Comparison of ENCODE assay signal across 38 cellular contexts in genomic region chr2:9892236-9892635, GRCh38.
"Had no signal": no experiment of that assay in that cellular context is flagged by ENCODE, and none has a peak within 500 bp of the region (broad histone marks: within the 10 kb centered on the region; RNA-seq: fewer than 3 reads in every experiment).

No MANE protein-coding gene starts in this region.

- H3K27me3 Mint-ChIP-seq: activated B cell treated with CpG ODN at 0.5 μM for 24 hours; activated CD4-positive, alpha-beta memory T cell treated with anti-CD3 and anti-CD28 coated beads for 36 hours; activated CD4-positive, alpha-beta T cell treated with anti-CD3 and anti-CD28 coated beads, Interleukin-2, amount 10 ng/mL, durations not matched to agents 24 days and 14 days; activated CD8-positive, alpha-beta T cell treated with anti-CD3 and anti-CD28 coated beads for 36 hours; activated naive CD8-positive, alpha-beta T cell; activated naive CD8-positive, alpha-beta T cell treated with anti-CD3 and anti-CD28 coated beads, Interleukin-2, amount 10 ng/mL, durations not matched to agents 7 days and 5 days; activated naive CD8-positive, alpha-beta T cell treated with anti-CD3 and anti-CD28 coated beads, Interleukin-2, amount 50 U/mL, for 24 hours; activated T-helper 17 cell treated with anti-CD3 and anti-CD28 coated beads, Interleukin-2, amount 50 U/mL, for 72 hours; brain; central memory CD8-positive, alpha-beta T cell had no signal

- H3K4me3 ChIP-seq: ascending aorta, cardiac muscle cell had no signal

- FAIRE-seq: bronchial epithelial cell had no signal

- ATAC-seq: activated CD8-positive, alpha-beta T cell treated with anti-CD3 and anti-CD28 coated beads for 36 hours; activated naive CD8-positive, alpha-beta T cell treated with anti-CD3 and anti-CD28 coated beads, Interleukin-2, amount 50 U/mL, for 24 hours; activated T-cell treated with anti-CD3 and anti-CD28 coated beads, Interleukin-2, amount 50 U/mL, for 4 hours; activated T-cell treated with anti-CD3 and anti-CD28 coated beads, Interleukin-2, amount 50 U/mL, for 72 hours; activated T-helper 17 cell treated with anti-CD3 and anti-CD28 coated beads, Interleukin-2, amount 50 U/mL, for 72 hours had no signal

- H3K36me3 ChIP-seq: ascending aorta, cardiac muscle cell had no signal

- H3K27ac Mint-ChIP-seq: activated B cell treated with CpG ODN at 0.5 μM for 24 hours; activated CD4-positive, alpha-beta memory T cell treated with anti-CD3 and anti-CD28 coated beads for 36 hours; activated CD4-positive, alpha-beta T cell treated with anti-CD3 and anti-CD28 coated beads, Interleukin-2, amount 10 ng/mL, durations not matched to agents 24 days and 14 days; activated CD8-positive, alpha-beta T cell treated with anti-CD3 and anti-CD28 coated beads for 36 hours; activated naive CD4-positive, alpha-beta T cell treated with anti-CD3 and anti-CD28 coated beads for 36 hours; activated naive CD8-positive, alpha-beta T cell; activated naive CD8-positive, alpha-beta T cell treated with anti-CD3 and anti-CD28 coated beads, Interleukin-2, amount 10 ng/mL, durations not matched to agents 7 days and 5 days; activated naive CD8-positive, alpha-beta T cell treated with anti-CD3 and anti-CD28 coated beads, Interleukin-2, amount 50 U/mL, for 24 hours; activated T-cell treated with anti-CD3 and anti-CD28 coated beads, Interleukin-2, amount 50 U/mL, for 72 hours; activated T-helper 1 cell treated with anti-CD3 and anti-CD28 coated beads, Interleukin-12 subunit alpha, Interleukin-12 subunit beta, Interleukin-2, Interleukin-4 antibody, amounts not matched to agents 30 ng/mL and 10 ng/mL and 1 ng/mL, durations not matched to agents 14 hours and 24 hours and 36 hours; activated T-helper 17 cell treated with anti-CD3 and anti-CD28 coated beads, Interleukin-2, amount 50 U/mL, for 72 hours; brain; T-helper 1 cell treated with Interleukin-12 subunit alpha and Interleukin-12 subunit beta and Interleukin-4 antibody, amounts not matched to agents 30 μg/mL and 1 μg/mL, for 36 hours; T-helper 2 cell treated with Interferon-gamma antibody and Interleukin-4, amounts not matched to agents 5 μg/mL and 100 μg/mL, for 36 hours had no signal

- H3K27me3 ChIP-seq: ascending aorta, cardiac muscle cell had no signal

- DNase-seq: activated B cell treated with CpG ODN at 0.5 μM for 24 hours; activated CD4-positive, alpha-beta memory T cell treated with anti-CD3 and anti-CD28 coated beads for 36 hours; activated CD4-positive, alpha-beta T cell treated with anti-CD3 and anti-CD28 coated beads for 4 hours; activated CD4-positive, alpha-beta T cell treated with anti-CD3 and anti-CD28 coated beads, Interleukin-2, amount 10 ng/mL, durations not matched to agents 24 days and 14 days; activated CD4-positive, alpha-beta T cell treated with anti-CD3 and anti-CD28 coated beads, Interleukin-2, amount 50 U/mL, for 1 hour; activated CD4-positive, alpha-beta T cell treated with anti-CD3 and anti-CD28 coated beads, Interleukin-2, amount 50 U/mL, for 4 hours; activated CD4-positive, CD25-positive, alpha-beta regulatory T cell treated with anti-CD3 and anti-CD28 coated beads, Interleukin-2, amount 50 U/mL, for 72 hours; activated CD8-positive, alpha-beta memory T cell treated with anti-CD3 and anti-CD28 coated beads, Interleukin-2, amount 50 U/mL, for 4 hours; activated CD8-positive, alpha-beta T cell treated with anti-CD3 and anti-CD28 coated beads for 36 hours; activated effector memory CD4-positive, alpha-beta T cell treated with anti-CD3 and anti-CD28 coated beads, Interleukin-2, amount 50 U/mL, for 16 hours; activated gamma-delta T cell treated with Interleukin-2 at 50 U/mL for 16 hours; activated naive CD4-positive, alpha-beta T cell; activated naive CD4-positive, alpha-beta T cell treated with anti-CD3 and anti-CD28 coated beads for 36 hours; activated naive CD4-positive, alpha-beta T cell treated with anti-CD3 and anti-CD28 coated beads, Interleukin-2, amount 50 U/mL, for 16 hours; activated naive CD8-positive, alpha-beta T cell treated with anti-CD3 and anti-CD28 coated beads, Interleukin-2, amount 10 ng/mL, durations not matched to agents 7 days and 5 days; activated naive CD8-positive, alpha-beta T cell treated with anti-CD3 and anti-CD28 coated beads, Interleukin-2, amount 50 U/mL, for 24 hours; activated T-cell treated with anti-CD3 and anti-CD28 coated beads for 4 hours; activated T-cell treated with anti-CD3 and anti-CD28 coated beads, Interleukin-2, amount 50 U/mL, for 1 hour; activated T-cell treated with anti-CD3 and anti-CD28 coated beads, Interleukin-2, amount 50 U/mL, for 4 hours; activated T-cell treated with anti-CD3 and anti-CD28 coated beads, Interleukin-2, amount 50 U/mL, for 72 hours; amygdala; anterior cingulate cortex; caudate nucleus; cerebellar nuclear complex; T-helper 1 cell; T-helper 2 cell; T-helper 9 cell; WERI-Rb-1 had no signal

- H3K4me3 Mint-ChIP-seq: activated B cell treated with CpG ODN at 0.5 μM for 24 hours; activated CD4-positive, alpha-beta memory T cell treated with anti-CD3 and anti-CD28 coated beads for 36 hours; activated CD4-positive, alpha-beta T cell treated with anti-CD3 and anti-CD28 coated beads, Interleukin-2, amount 10 ng/mL, durations not matched to agents 24 days and 14 days; activated CD8-positive, alpha-beta T cell treated with anti-CD3 and anti-CD28 coated beads for 36 hours; activated naive CD4-positive, alpha-beta T cell treated with anti-CD3 and anti-CD28 coated beads for 36 hours; activated naive CD8-positive, alpha-beta T cell; activated naive CD8-positive, alpha-beta T cell treated with anti-CD3 and anti-CD28 coated beads, Interleukin-2, amount 10 ng/mL, durations not matched to agents 7 days and 5 days; activated naive CD8-positive, alpha-beta T cell treated with anti-CD3 and anti-CD28 coated beads, Interleukin-2, amount 50 U/mL, for 24 hours; activated T-cell treated with anti-CD3 and anti-CD28 coated beads, Interleukin-2, amount 50 U/mL, for 4 hours; activated T-cell treated with anti-CD3 and anti-CD28 coated beads, Interleukin-2, amount 50 U/mL, for 72 hours; activated T-helper 1 cell treated with anti-CD3 and anti-CD28 coated beads, Interleukin-12 subunit alpha, Interleukin-12 subunit beta, Interleukin-2, Interleukin-4 antibody, amounts not matched to agents 30 ng/mL and 10 ng/mL and 1 ng/mL, durations not matched to agents 14 hours and 24 hours and 36 hours; activated T-helper 17 cell treated with anti-CD3 and anti-CD28 coated beads, Interleukin-2, amount 50 U/mL, for 72 hours; brain; central memory CD8-positive, alpha-beta T cell; T-helper 1 cell treated with Interleukin-12 subunit alpha and Interleukin-12 subunit beta and Interleukin-4 antibody, amounts not matched to agents 30 μg/mL and 1 μg/mL, for 36 hours; T-helper 2 cell treated with Interferon-gamma antibody and Interleukin-4, amounts not matched to agents 5 μg/mL and 100 μg/mL, for 36 hours had no signal

- H3K27ac ChIP-seq: ascending aorta, cardiac muscle cell, WERI-Rb-1 had no signal
